In genomic region chr4:185672151-185672550, GRCh38 we compare ENCODE assay signal across 20 cellular contexts.
DNase-seq lines count a peak whose midpoint lies in the region; ATAC-seq and TF ChIP-seq lines count a peak whose summit lies in the region.
"Had no signal": no experiment of that assay in that cellular context is flagged by ENCODE, and none has a peak within 500 bp of the region (broad histone marks: within the 10 kb centered on the region; RNA-seq: fewer than 3 reads in every experiment).

No MANE protein-coding gene starts in this region.

- no peak for TF ChIP-seq EP300 in transverse colon (IDR thresholded peaks at IDR 0.05; ENCODE audit: low read depth)

- H3K4me1 Mint-ChIP-seq in glutamatergic neuron (ENCODE audit: low read depth, unreplicated experiment), result peaks cover 32% of the 10 kb centered on the region
- H3K4me1 Mint-ChIP-seq: B cell, CD14-positive monocyte had no signal

- intact Hi-C loops in transverse colon (cut with DNase I; ENCODE audit: low total_unique reads) (no loop called here), thyroid gland (cut with DNase I) (no loop called here)

- TF ChIP-seq CTCF in cardiac muscle cell (IDR thresholded peaks at IDR 0.05; ENCODE audit: low read depth, low read length) (no peak), right atrium auricular region (IDR thresholded peaks at IDR 0.05) (no peak), glutamatergic neuron (IDR thresholded peaks at IDR 0.05; ENCODE audit: partially characterized antibody, unreplicated experiment) (no peak), transverse colon (IDR thresholded peaks at IDR 0.05) (no peak), thyroid gland (IDR thresholded peaks at IDR 0.05) (no peak)

- H3K36me3 Mint-ChIP-seq in glutamatergic neuron (ENCODE audit: unreplicated experiment), result no peaks in the 10 kb centered on the region
- H3K36me3 Mint-ChIP-seq: CD14-positive monocyte had no signal

- H3K27me3 ChIP-seq in cardiac muscle cell (no peaks in the 10 kb centered on the region), right atrium auricular region (no peaks in the 10 kb centered on the region), muscle layer of duodenum (ENCODE audit: low read depth, low read length) (no peaks in the 10 kb centered on the region), transverse colon (no peaks in the 10 kb centered on the region), thyroid gland (no peaks in the 10 kb centered on the region)

- peaks cover 41% of the 10 kb centered on the region for H3K36me3 ChIP-seq in cardiac muscle cell
- peaks cover 17% of the 10 kb centered on the region for H3K36me3 ChIP-seq in right atrium auricular region
- peaks cover 0 to 3% of the 10 kb centered on the region in 2 donors for H3K36me3 ChIP-seq in muscle layer of duodenum (ENCODE audit: control insufficient read depth in 1 of 2, insufficient read depth in 2 of 2, low read length in 2 of 2)
- peaks cover 0 to 5% (median 0%) of the 10 kb centered on the region in 4 donors for H3K36me3 ChIP-seq in transverse colon
- H3K36me3 ChIP-seq in thyroid gland, result peaks cover 1 to 8% of the 10 kb centered on the region in 2 donors

- H3K27ac Mint-ChIP-seq in glutamatergic neuron (ENCODE audit: unreplicated experiment), result peak overlapping the region; percentile 69
- H3K27ac Mint-ChIP-seq: B cell, CD14-positive monocyte had no signal

- H3K27ac ChIP-seq in cardiac muscle cell (peak overlapping the region; percentile 74), right atrium auricular region (peak overlapping the region in 1 of 2 donors; percentile 65), muscle layer of duodenum (ENCODE audit: low read length) (peak overlapping the region; percentile 19), transverse colon (peak overlapping the region in 3 of 4 donors; percentile 13 to 20 (median 19)), thyroid gland (no peak overlapping the region)
- H3K27ac ChIP-seq: A549, KMS-11 had no signal

- no peak for TF ChIP-seq POLR2A in transverse colon (IDR thresholded peaks at IDR 0.05)
- TF ChIP-seq POLR2A in thyroid gland (IDR thresholded peaks at IDR 0.05), result no peak

- 55 to 67% methylated on average over 2 of the region's 2 CpGs for WGBS in transverse colon (ENCODE audit: low coverage in 1 of 2), 2 donors
- WGBS in thyroid gland, 2 donors, result 52 to 79% methylated on average over 2 of the region's 2 CpGs

- no peaks in the 10 kb centered on the region for H3K9me3 ChIP-seq in cardiac muscle cell (ENCODE audit: low read depth)
- H3K9me3 ChIP-seq in right atrium auricular region, result no peaks in the 10 kb centered on the region
- peaks cover 0 to under 1% of the 10 kb centered on the region in 2 donors for H3K9me3 ChIP-seq in muscle layer of duodenum (ENCODE audit: control insufficient read depth in 1 of 2, low read length in 2 of 2)
- H3K9me3 ChIP-seq in transverse colon, result no peaks in the 10 kb centered on the region
- no peaks in the 10 kb centered on the region for H3K9me3 ChIP-seq in thyroid gland
- H3K9me3 ChIP-seq: A549 had no signal

- no peak overlapping the region for H3K4me3 Mint-ChIP-seq in glutamatergic neuron (ENCODE audit: unreplicated experiment)
- H3K4me3 Mint-ChIP-seq: B cell, CD14-positive monocyte had no signal

- no peak for ATAC-seq in HG03521 (IDR thresholded peaks at IDR 0.05; ENCODE audit: unreplicated experiment)
- ATAC-seq: A549, HCT116 had no signal

- in situ Hi-C loops in transverse colon (cut with MboI; ENCODE audit: low pct_ligation_motif_present in 1 of 4, low pct_unique_long_range_greater_than_20kb in 1 of 4, low sequenced_read_pairs in 3 of 4), result no loop called here

- H3K27me3 Mint-ChIP-seq in glutamatergic neuron (ENCODE audit: unreplicated experiment), result peaks cover 9% of the 10 kb centered on the region

- no peak overlapping the region for H3K4me3 ChIP-seq in cardiac muscle cell
- H3K4me3 ChIP-seq in right atrium auricular region, result no peak overlapping the region
- no peak overlapping the region for H3K4me3 ChIP-seq in muscle layer of duodenum (ENCODE audit: low read depth in 1 of 2, low read length in 2 of 2)
- H3K4me3 ChIP-seq in transverse colon, result no peak overlapping the region
- no peak overlapping the region for H3K4me3 ChIP-seq in thyroid gland (replicated peaks in 1 of 3)
- H3K4me3 ChIP-seq: A549 had no signal

- DNase-seq in cardiac muscle cell (ENCODE audit: low read depth in 1 of 2, low spot score in 1 of 2) (peak in 1 of 2 donors; percentile 51), right atrium auricular region (ENCODE audit: low spot score) (no peak), glutamatergic neuron (no peak), transverse colon (no peak), thyroid gland (no peak), SIG-M5 (lab: John Stamatoyannopoulos, UW) (no peak)
- DNase-seq: DMS79, IMR-90, NCI-H1092 treated with DMSO at 0.1 percent for 48 hours, NCI-H1436 treated with DMSO at 0.1 percent for 48 hours, NCI-H2029, NCI-H345, NCI-H774 had no signal

- peaks cover 2% of the 10 kb centered on the region for H3K9me3 Mint-ChIP-seq in glutamatergic neuron (ENCODE audit: unreplicated experiment)

- peaks cover 24% of the 10 kb centered on the region for H3K4me1 ChIP-seq in cardiac muscle cell (ENCODE audit: low read depth)
- H3K4me1 ChIP-seq in right atrium auricular region, result peaks cover 0 to 23% of the 10 kb centered on the region in 2 donors
- H3K4me1 ChIP-seq in muscle layer of duodenum (ENCODE audit: control insufficient read depth in 1 of 2, insufficient read depth in 2 of 2, low read length in 2 of 2), result peaks cover 0 to 12% of the 10 kb centered on the region in 2 donors
- no peaks in the 10 kb centered on the region for H3K4me1 ChIP-seq in transverse colon
- no peaks in the 10 kb centered on the region for H3K4me1 ChIP-seq in thyroid gland
- H3K4me1 ChIP-seq: A549 had no signal

Comparison
In these comparisons a context has a peak if more than half of its experiments do, and no peak if none do; other contexts are left out.
1. H3K27ac ChIP-seq: peak in cardiac muscle cell (single experiment), muscle layer of duodenum (single experiment) and transverse colon (3 of 4); none in thyroid gland (0 of 3).